ENCODE assay signal across 8 cellular contexts in the genomic region with DNA sequence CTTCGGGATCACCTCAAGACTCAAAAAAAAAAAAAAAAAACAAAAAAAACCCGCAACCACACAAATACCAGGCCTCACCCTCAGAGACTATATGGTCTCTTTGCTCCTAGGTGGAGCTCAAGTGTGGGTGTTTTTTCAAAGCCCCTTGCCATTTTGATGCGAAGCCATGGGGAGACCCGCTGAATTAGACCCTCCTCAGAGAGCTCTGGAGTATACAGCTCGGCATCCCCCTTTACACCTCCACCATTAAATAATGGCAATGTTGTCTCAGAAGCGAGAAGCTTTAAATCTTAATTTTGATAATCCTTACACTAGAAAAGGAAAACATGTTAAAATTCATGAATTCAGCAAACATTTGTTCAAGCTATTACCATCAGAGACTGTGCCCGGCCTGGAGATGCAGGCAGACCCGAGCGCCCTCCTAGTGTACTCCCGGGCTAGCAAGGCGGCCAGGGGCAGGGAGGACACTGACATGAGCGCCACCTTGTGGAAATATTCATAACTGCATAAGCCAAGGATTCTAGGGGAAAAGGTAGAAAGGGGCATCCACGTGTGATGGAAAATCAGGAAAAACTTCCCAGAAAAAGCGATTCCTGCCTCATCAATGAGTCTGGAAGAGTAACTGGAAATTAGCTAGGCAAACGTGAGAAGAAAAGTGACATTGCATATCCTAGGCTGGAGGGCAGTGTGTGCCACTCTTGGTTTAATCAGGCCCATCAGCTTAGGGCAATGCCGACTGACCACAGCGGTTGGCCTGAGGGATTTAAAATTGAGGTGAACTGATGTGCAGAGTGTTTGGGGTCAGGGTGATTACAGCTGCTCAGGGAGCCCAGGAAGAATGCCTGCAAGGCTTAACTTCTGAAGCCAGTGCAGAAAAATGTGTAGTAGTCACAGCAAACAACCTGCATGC.
DNase-seq lines count a peak whose midpoint lies in the region; ATAC-seq, FAIRE-seq and TF ChIP-seq lines count a peak whose summit lies in the region.

No MANE protein-coding gene starts in this region.

- in situ Hi-C loops in K562 (cut with MboI) = loop anchor here (25.0 kb wide), 1 partner anchor 347 kb away; no protein-coding TSS in a partner anchor

- H3K27me3 ChIP-seq in K562 (ENCODE audit: control insufficient read depth in 2 of 2, insufficient read depth in 2 of 2, low read length in 2 of 2) = peaks cover 4 to 22% of the 10 kb centered on the region in 2 experiments; a peak in 2 of 5 replicates

- no peak overlapping the region for H3K4me3 Mint-ChIP-seq in T-helper 2 cell treated with Interferon-gamma antibody and Interleukin-4, amounts not matched to agents 5 μg/mL and 100 μg/mL, for 36 hours

- no peaks in the 10 kb centered on the region for H3K9me3 ChIP-seq in K562 (replicated peaks; ENCODE audit: control insufficient read depth, insufficient read depth, low read depth, low read length)

- no peaks in the 10 kb centered on the region for H3K9me3 Mint-ChIP-seq in T-helper 2 cell treated with Interferon-gamma antibody and Interleukin-4, amounts not matched to agents 5 μg/mL and 100 μg/mL, for 36 hours

- intact Hi-C loops in K562 (cut with micrococcal nuclease) = loop anchor here (1.0 to 10.0 kb wide), 7 partner anchors 130 to 662 kb away; no protein-coding TSS in a partner anchor

- H3K9ac ChIP-seq in K562 (ENCODE audit: insufficient read depth in 1 of 2, low read depth in 2 of 2, low read length in 2 of 2) = no peak overlapping the region

- DNase-seq in GM12864 (ENCODE audit: low read depth) = peak; percentile 13
- DNase-seq in HFF-Myc (ENCODE audit: extremely low read depth, low read depth) = peak; percentile 11
- DNase-seq in NCI-H1105 treated with DMSO at 0.1 percent for 48 hours (lab: John Stamatoyannopoulos, UW) = peak; percentile 63
- DNase-seq in T-helper 2 cell treated with Interferon-gamma antibody and Interleukin-4, amounts not matched to agents 5 μg/mL and 100 μg/mL, for 36 hours (ENCODE audit: low spot score) = peak; percentile 19
- DNase-seq in K562 (ENCODE audit: extremely low read depth in 1 of 4, low spot score in 3 of 4) = peak; percentile 72 to 84 (median 80)
- DNase-seq in iPS-NIHi11 (ENCODE audit: low spot score) = peak; percentile 90
- DNase-seq in stimulated activated CD4-positive, alpha-beta T cell treated with anti-CD3 and anti-CD28 coated beads, Interleukin-15, amount 100 ng/mL, for 24 hours = peak; percentile 55

- BruUV-seq in K562 (replicated peaks; lab: Mats Ljungman, UMichigan) = no TSS peak

- WGBS in K562 (ENCODE audit: insufficient coverage, low coverage, missing lambda C conversion rate) = 8% methylated on average over 17 of the region's 17 CpGs

- H3K9me1 ChIP-seq in K562 (ENCODE audit: control insufficient read depth, insufficient read depth, low read length) = no peaks in the 10 kb centered on the region

- no peak overlapping the region for H3K27ac Mint-ChIP-seq in T-helper 2 cell treated with Interferon-gamma antibody and Interleukin-4, amounts not matched to agents 5 μg/mL and 100 μg/mL, for 36 hours

- H3K79me2 ChIP-seq in K562 (ENCODE audit: control insufficient read depth, insufficient read depth, low read length) = no peaks in the 10 kb centered on the region

- TF ChIP-seq RAD21 in K562 (CRISPR knock-in tag; conservative IDR thresholded peaks at IDR 0.05 in 1 of 2, IDR thresholded peaks at IDR 0.05 in 1 of 2) = peak; percentile 85 to 90

- no peak for TF ChIP-seq POLR2A in K562 (conservative IDR thresholded peaks at IDR 0.05)

- H3K36me3 ChIP-seq in K562 (ENCODE audit: control insufficient read depth, insufficient read depth, low read length) = no peaks in the 10 kb centered on the region

- H3K4me1 Mint-ChIP-seq in T-helper 2 cell treated with Interferon-gamma antibody and Interleukin-4, amounts not matched to agents 5 μg/mL and 100 μg/mL, for 36 hours (ENCODE audit: low read depth) = no peaks in the 10 kb centered on the region

- FAIRE-seq in K562 (lab: Jason Lieb, UNC) = peak; percentile 85

- H3K4me3 ChIP-seq in GM12864 (ENCODE audit: low read depth, low read length) (no peak overlapping the region), HFF-Myc (replicated peaks; ENCODE audit: low read depth, low read length) (no peak overlapping the region), K562 (no peak overlapping the region)

- H3K27ac ChIP-seq in K562 (ENCODE audit: extremely low read depth, low read depth, low read length) = no peak overlapping the region

- no peaks in the 10 kb centered on the region for H4K20me1 ChIP-seq in K562 (replicated peaks; ENCODE audit: control insufficient read depth, insufficient read depth, low read length)

- no peaks in the 10 kb centered on the region for H3K4me1 ChIP-seq in K562 (replicated peaks in 1 of 2; ENCODE audit: control insufficient read depth in 2 of 2, insufficient read depth in 2 of 2, low read length in 2 of 2)

- TF ChIP-seq EP300 in K562 (IDR thresholded peaks at IDR 0.05; ENCODE audit: low read length) = no peak

- no peaks in the 10 kb centered on the region for H3K36me3 Mint-ChIP-seq in T-helper 2 cell treated with Interferon-gamma antibody and Interleukin-4, amounts not matched to agents 5 μg/mL and 100 μg/mL, for 36 hours (ENCODE audit: low read depth)

- peaks cover 9% of the 10 kb centered on the region for H3K27me3 Mint-ChIP-seq in T-helper 2 cell treated with Interferon-gamma antibody and Interleukin-4, amounts not matched to agents 5 μg/mL and 100 μg/mL, for 36 hours (ENCODE audit: low read depth)

- H2AFZ ChIP-seq in K562 (ENCODE audit: low read depth, low read length) = no peak overlapping the region

- no peak overlapping the region for H3K4me2 ChIP-seq in K562 (ENCODE audit: insufficient read depth, low read length)

- CTCF ChIA-PET in K562 (lab: Yijun Ruan, JAX; ENCODE audit: low intra/inter-chr PET ratio) = interaction anchor here (0.6 to 3.1 kb wide), 6 partner anchors 177 to 663 kb away, joined by 3 to 20 read pairs (median 5); no protein-coding TSS in a partner anchor

- ATAC-seq in K562 (peak; percentile 97), GM21825 (IDR thresholded peaks at IDR 0.05; ENCODE audit: unreplicated experiment) (no peak)

- peak; percentile 73 for TF ChIP-seq CTCF in GM12864 (IDR thresholded peaks at IDR 0.05; ENCODE audit: low read depth, low read length, missing control alignments)
- TF ChIP-seq CTCF in HFF-Myc (IDR thresholded peaks at IDR 0.05; ENCODE audit: low read depth, low read length, missing control alignments) = peak; percentile 83
- peak; percentile 88 to 94 (median 92) for TF ChIP-seq CTCF in K562 (IDR thresholded peaks at IDR 0.05 in 2 of 3, conservative IDR thresholded peaks at IDR 0.05 in 1 of 3; ENCODE audit: insufficient read depth in 2 of 3, low read depth in 1 of 3, low read length in 3 of 3)

- POLR2A ChIA-PET in K562 (lab: Yijun Ruan, JAX) = interaction anchor here (0.6 kb wide), 1 partner anchor 31 kb away, joined by 3 read pairs; no protein-coding TSS in a partner anchor

TF ChIP-seq in K562, 482 proteins besides CTCF, POLR2A, EP300 and RAD21:
- TF ChIP-seq XRCC5 (IDR thresholded peaks at IDR 0.05; ENCODE audit: low read depth, low read length) (0 out of 2 replicates have a peak, but pooled peaks have one; percentile 19), FOXA3 (CRISPR knock-in tag; conservative IDR thresholded peaks at IDR 0.05 in 1 of 2, IDR thresholded peaks at IDR 0.05 in 1 of 2) (no peak), EZH2 (IDR thresholded peaks at IDR 0.05; ENCODE audit: borderline replicate concordance, low read depth, low read length) (no peak), ZNF347 (CRISPR knock-in tag; IDR thresholded peaks at IDR 0.05; ENCODE audit: low read depth) (no peak), SMC3 (conservative IDR thresholded peaks at IDR 0.05; ENCODE audit: insufficient read depth, low read depth, low read length) (peak; percentile 78), PTBP1 (IDR thresholded peaks at IDR 0.05; ENCODE audit: low read depth, low read length) (no peak), STAG1 (CRISPR knock-in tag; IDR thresholded peaks at IDR 0.05; ENCODE audit: borderline replicate concordance) (peak; percentile 68; the same call in 1 of the 2 replicates), ZNF197 (CRISPR knock-in tag; IDR thresholded peaks at IDR 0.05; ENCODE audit: low read depth) (no peak), TAF7 (tag; IDR thresholded peaks at IDR 0.05) (no peak), RCOR1 (IDR thresholded peaks at IDR 0.05; ENCODE audit: borderline replicate concordance in 1 of 2, low read depth in 2 of 2, low read length in 2 of 2) (peak in 1 of 2 experiments; percentile 34; a peak in 1 of 4 replicates), ZNF143 (CRISPR knock-in tag; IDR thresholded peaks at IDR 0.05) (no peak)
- TF ChIP-seq, protein P1, sequence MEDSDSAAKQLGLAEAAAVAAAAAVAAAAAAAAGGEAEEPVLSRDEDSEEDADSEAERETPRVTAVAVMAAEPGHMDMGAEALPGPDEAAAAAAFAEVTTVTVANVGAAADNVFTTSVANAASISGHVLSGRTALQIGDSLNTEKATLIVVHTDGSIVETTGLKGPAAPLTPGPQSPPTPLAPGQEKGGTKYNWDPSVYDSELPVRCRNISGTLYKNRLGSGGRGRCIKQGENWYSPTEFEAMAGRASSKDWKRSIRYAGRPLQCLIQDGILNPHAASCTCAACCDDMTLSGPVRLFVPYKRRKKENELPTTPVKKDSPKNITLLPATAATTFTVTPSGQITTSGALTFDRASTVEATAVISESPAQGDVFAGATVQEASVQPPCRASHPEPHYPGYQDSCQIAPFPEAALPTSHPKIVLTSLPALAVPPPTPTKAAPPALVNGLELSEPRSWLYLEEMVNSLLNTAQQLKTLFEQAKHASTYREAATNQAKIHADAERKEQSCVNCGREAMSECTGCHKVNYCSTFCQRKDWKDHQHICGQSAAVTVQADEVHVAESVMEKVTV (CRISPR knock-in tag; IDR thresholded peaks at IDR 0.05) = peak; percentile 83
- TF ChIP-seq, protein P2, sequence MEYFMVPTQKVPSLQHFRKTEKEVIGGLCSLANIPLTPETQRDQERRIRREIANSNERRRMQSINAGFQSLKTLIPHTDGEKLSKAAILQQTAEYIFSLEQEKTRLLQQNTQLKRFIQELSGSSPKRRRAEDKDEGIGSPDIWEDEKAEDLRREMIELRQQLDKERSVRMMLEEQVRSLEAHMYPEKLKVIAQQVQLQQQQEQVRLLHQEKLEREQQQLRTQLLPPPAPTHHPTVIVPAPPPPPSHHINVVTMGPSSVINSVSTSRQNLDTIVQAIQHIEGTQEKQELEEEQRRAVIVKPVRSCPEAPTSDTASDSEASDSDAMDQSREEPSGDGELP (CRISPR knock-in tag; IDR thresholded peaks at IDR 0.05; ENCODE audit: borderline replicate concordance) = peak; percentile 15; the same call in 1 of the 2 replicates

Comparison
In these comparisons a context has a peak if more than half of its experiments do, and no peak if none do; other contexts are left out.
1. DNase-seq: peak in every context shown above with its lines; median percentile 90 in iPS-NIHi11; 80 in K562; 63 in NCI-H1105 treated with DMSO at 0.1 percent for 48 hours; 55 in stimulated activated CD4-positive, alpha-beta T cell treated with anti-CD3 and anti-CD28 coated beads, Interleukin-15, amount 100 ng/mL, for 24 hours; 19 in T-helper 2 cell treated with Interferon-gamma antibody and Interleukin-4, amounts not matched to agents 5 μg/mL and 100 μg/mL, for 36 hours; 13 in GM12864; 11 in HFF-Myc.